20 cellular contexts compared by ENCODE assay signal in the genomic region with DNA sequence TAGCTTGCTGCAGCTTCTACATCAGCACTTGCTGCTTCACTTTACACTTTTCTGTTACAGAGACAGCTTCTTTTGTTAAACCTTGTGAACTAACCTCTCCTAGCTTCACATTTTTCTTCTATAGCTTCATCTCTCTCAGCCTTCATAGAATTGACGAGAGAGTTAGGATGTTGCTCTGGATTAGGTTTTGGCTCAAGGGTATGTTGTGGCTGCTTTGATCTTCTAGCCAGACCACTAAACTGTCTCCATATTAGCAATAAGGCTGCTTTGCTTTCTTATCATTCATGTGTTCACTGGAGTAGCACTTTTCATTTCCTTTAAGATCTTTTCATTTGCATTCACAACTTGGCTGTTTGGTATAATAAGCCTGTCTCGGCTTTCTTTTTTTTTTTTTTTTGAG. TPM values are rescaled to one million over a fixed set of nuclear protein-coding genes. Genes with fewer than 3 reads are reported as not detected.
"Had no signal": no experiment of that assay in that cellular context is flagged by ENCODE, and none has a peak within 500 bp of the region (broad histone marks: within the 10 kb centered on the region; RNA-seq: fewer than 3 reads in every experiment).

No MANE protein-coding gene starts in this region.

- H3K9ac ChIP-seq: SK-N-SH had no signal

- H3K27me3 ChIP-seq: MG63 had no signal

- H3K4me2 ChIP-seq: SK-N-SH had no signal

- H3K9me2 ChIP-seq: SK-N-SH had no signal

- H3K36me3 ChIP-seq: MG63 had no signal

- H3K9me3 ChIP-seq: MG63, SK-N-SH had no signal

- DNase-seq: IMR-90, Karpas-422, KG1, MG63, NCI-H1092, NCI-H1436, NCI-H187, NCI-H2029, NCI-H2081 treated with DMSO at 0.1 percent for 48 hours, NCI-H2171, NCI-H226, NCI-H446, NCI-H510A, NCI-H524 treated with DMSO at 0.1 percent for 48 hours, NCI-H69, NCI-H774, RPMI8226, SHP77, SK-N-SH, SW 1271 had no signal

- H3K4me3 ChIP-seq: MG63 had no signal

RNA-seq across cellular contexts. Expression of gene GRB14, which starts 46.3 kb away (rescaled TPM):
- total RNA-seq: IMR-90 had no signal
- polyA plus RNA-seq: IMR-90 had no signal
